ENCODE assay signal across 8 cellular contexts in the genomic region with DNA sequence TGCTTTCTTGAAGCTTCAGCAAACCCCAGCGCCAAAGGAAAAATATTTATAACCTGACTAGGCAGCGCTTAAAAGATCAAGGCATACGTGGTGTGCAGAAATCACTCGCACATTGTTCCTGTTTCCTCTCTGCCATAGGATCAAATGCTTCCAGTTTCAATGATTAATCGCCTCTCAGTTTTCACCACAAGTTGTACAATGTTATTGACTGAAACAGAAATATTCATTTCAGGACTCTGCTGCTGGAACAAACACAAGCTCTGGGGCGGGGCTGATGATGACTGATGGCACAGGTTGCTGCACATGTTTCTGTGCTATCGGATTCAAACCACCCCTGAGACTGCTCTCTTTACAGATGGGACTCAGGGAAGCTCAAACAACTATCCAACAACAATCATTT.
DNase-seq lines count a peak whose midpoint lies in the region; ATAC-seq and TF ChIP-seq lines count a peak whose summit lies in the region.

No MANE protein-coding gene starts in this region.

- no peaks in the 10 kb centered on the region for H3K36me3 ChIP-seq in CD8-positive, alpha-beta T cell (ENCODE audit: insufficient read depth, low read length)

- intact Hi-C loops in CD8-positive, alpha-beta T cell (cut with DNase I, micrococcal nuclease): no loop called here

- H3K36me3 Mint-ChIP-seq in stimulated activated effector memory CD8-positive, alpha-beta T cell treated with anti-CD3 and anti-CD28 coated beads, Interleukin-12 subunit alpha, Interleukin-12 subunit beta, amount 100 ng/mL, for 72 hours: no peaks in the 10 kb centered on the region
- no peaks in the 10 kb centered on the region for H3K36me3 Mint-ChIP-seq in CD8-positive, alpha-beta T cell

- no peak overlapping the region for H3K4me3 Mint-ChIP-seq in stimulated activated effector memory CD8-positive, alpha-beta T cell treated with anti-CD3 and anti-CD28 coated beads, Interleukin-12 subunit alpha, Interleukin-12 subunit beta, amount 100 ng/mL, for 72 hours
- H3K4me3 Mint-ChIP-seq in CD8-positive, alpha-beta T cell: no peak overlapping the region

- CTCF ChIA-PET in CD8-positive, alpha-beta T cell (lab: Charles Lee): no interaction called here

- H3K9me3 ChIP-seq in CD8-positive, alpha-beta T cell (ENCODE audit: low read length): no peaks in the 10 kb centered on the region

- H3K4me1 ChIP-seq in CD8-positive, alpha-beta T cell (ENCODE audit: insufficient read depth, low read length): no peaks in the 10 kb centered on the region

- no peak overlapping the region for H3K27ac ChIP-seq in CD8-positive, alpha-beta T cell (ENCODE audit: low read depth, low read length)

- no peak overlapping the region for H3K27ac Mint-ChIP-seq in stimulated activated effector memory CD8-positive, alpha-beta T cell treated with anti-CD3 and anti-CD28 coated beads, Interleukin-12 subunit alpha, Interleukin-12 subunit beta, amount 100 ng/mL, for 72 hours
- H3K27ac Mint-ChIP-seq in CD8-positive, alpha-beta T cell: no peak overlapping the region

- TF ChIP-seq CTCF in CD8-positive, alpha-beta T cell (IDR thresholded peaks at IDR 0.05): no peak

- no peaks in the 10 kb centered on the region for H3K27me3 ChIP-seq in CD8-positive, alpha-beta T cell (ENCODE audit: insufficient read depth, low read length)

- H3K9me3 Mint-ChIP-seq in stimulated activated effector memory CD8-positive, alpha-beta T cell treated with anti-CD3 and anti-CD28 coated beads, Interleukin-12 subunit alpha, Interleukin-12 subunit beta, amount 100 ng/mL, for 72 hours: no peaks in the 10 kb centered on the region
- no peaks in the 10 kb centered on the region for H3K9me3 Mint-ChIP-seq in CD8-positive, alpha-beta T cell

- H3K27me3 Mint-ChIP-seq in CD8-positive, alpha-beta T cell (ENCODE audit: low read depth): peaks cover 38% of the 10 kb centered on the region

- no peak overlapping the region for H3K4me3 ChIP-seq in CD8-positive, alpha-beta T cell (ENCODE audit: low read depth, low read length)

- peak; percentile 88 for ATAC-seq in HG03442 (IDR thresholded peaks at IDR 0.05; ENCODE audit: unreplicated experiment)
- peak; percentile 92 for ATAC-seq in stimulated activated effector memory CD8-positive, alpha-beta T cell treated with anti-CD3 and anti-CD28 coated beads, Interleukin-12 subunit alpha, Interleukin-12 subunit beta, amount 100 ng/mL, for 72 hours
- ATAC-seq in CD8-positive, alpha-beta T cell: no peak

- POLR2A ChIA-PET in CD8-positive, alpha-beta T cell (lab: Charles Lee): no interaction called here

- DNase-seq in activated effector memory CD4-positive, alpha-beta T cell treated with anti-CD3 and anti-CD28 coated beads, Interleukin-2, amount 50 U/mL, for 16 hours: peak; percentile 75
- no peak for DNase-seq in activated effector memory CD4-positive, alpha-beta T cell treated with Interleukin-2 at 50 U/mL for 16 hours
- peak; percentile 27 for DNase-seq in activated naive CD8-positive, alpha-beta T cell treated with anti-CD3 and anti-CD28 coated beads, Interleukin-2, amount 50 U/mL, for 16 hours (ENCODE audit: low read depth, low spot score)
- peak in 1 of 2 donors; percentile 65 for DNase-seq in stimulated activated effector memory CD8-positive, alpha-beta T cell treated with anti-CD3 and anti-CD28 coated beads, Interleukin-12 subunit alpha, Interleukin-12 subunit beta, amount 100 ng/mL, for 72 hours (ENCODE audit: low spot score in 2 of 2)
- DNase-seq in NK-92 (lab: John Stamatoyannopoulos, UW; ENCODE audit: unreplicated experiment): no peak
- no peak for DNase-seq in CD8-positive, alpha-beta T cell
- no peak for DNase-seq in OCI-M2 (lab: John Stamatoyannopoulos, UW; ENCODE audit: unreplicated experiment)

- H3K4me1 Mint-ChIP-seq in stimulated activated effector memory CD8-positive, alpha-beta T cell treated with anti-CD3 and anti-CD28 coated beads, Interleukin-12 subunit alpha, Interleukin-12 subunit beta, amount 100 ng/mL, for 72 hours: peaks cover 7% of the 10 kb centered on the region
- H3K4me1 Mint-ChIP-seq in CD8-positive, alpha-beta T cell (ENCODE audit: low read depth): peaks cover 4% of the 10 kb centered on the region

Comparison
In these comparisons a context has a peak if more than half of its experiments do, and no peak if none do; other contexts are left out.
1. DNase-seq: peak in activated effector memory CD4-positive, alpha-beta T cell treated with anti-CD3 and anti-CD28 coated beads, Interleukin-2, amount 50 U/mL, for 16 hours (single experiment) and activated naive CD8-positive, alpha-beta T cell treated with anti-CD3 and anti-CD28 coated beads, Interleukin-2, amount 50 U/mL, for 16 hours (single experiment); none in activated effector memory CD4-positive, alpha-beta T cell treated with Interleukin-2 at 50 U/mL for 16 hours (single experiment), NK-92 (single experiment), CD8-positive, alpha-beta T cell (0 of 7) and OCI-M2 (single experiment).